Comparison of ENCODE assay signal across 1 cellular context in the genomic region with DNA sequence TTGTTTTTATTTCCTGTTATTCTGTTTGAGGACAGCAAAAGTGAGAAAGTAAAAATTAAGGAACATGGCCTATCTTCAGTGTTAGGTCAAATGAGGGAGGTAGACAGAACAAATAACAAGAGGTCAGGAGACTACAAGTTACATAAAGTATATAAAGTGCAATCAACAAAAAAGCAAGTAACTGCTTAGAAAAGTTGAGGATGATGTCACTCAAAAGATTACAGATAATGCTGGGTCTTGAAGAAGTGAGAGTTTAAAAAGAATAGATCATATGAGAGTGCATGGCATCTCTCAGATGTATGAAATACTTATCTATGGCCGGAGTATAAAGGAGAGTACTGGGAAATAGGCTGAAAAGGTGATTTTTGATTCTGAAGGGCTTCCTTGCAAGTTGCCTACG.
TF ChIP-seq lines count a peak whose summit lies in the region.

No MANE protein-coding gene starts in this region.

TF ChIP-seq in K562, 482 proteins besides CTCF, POLR2A, EP300 and RAD21 (continued from another document):
- TF ChIP-seq, protein P1, sequence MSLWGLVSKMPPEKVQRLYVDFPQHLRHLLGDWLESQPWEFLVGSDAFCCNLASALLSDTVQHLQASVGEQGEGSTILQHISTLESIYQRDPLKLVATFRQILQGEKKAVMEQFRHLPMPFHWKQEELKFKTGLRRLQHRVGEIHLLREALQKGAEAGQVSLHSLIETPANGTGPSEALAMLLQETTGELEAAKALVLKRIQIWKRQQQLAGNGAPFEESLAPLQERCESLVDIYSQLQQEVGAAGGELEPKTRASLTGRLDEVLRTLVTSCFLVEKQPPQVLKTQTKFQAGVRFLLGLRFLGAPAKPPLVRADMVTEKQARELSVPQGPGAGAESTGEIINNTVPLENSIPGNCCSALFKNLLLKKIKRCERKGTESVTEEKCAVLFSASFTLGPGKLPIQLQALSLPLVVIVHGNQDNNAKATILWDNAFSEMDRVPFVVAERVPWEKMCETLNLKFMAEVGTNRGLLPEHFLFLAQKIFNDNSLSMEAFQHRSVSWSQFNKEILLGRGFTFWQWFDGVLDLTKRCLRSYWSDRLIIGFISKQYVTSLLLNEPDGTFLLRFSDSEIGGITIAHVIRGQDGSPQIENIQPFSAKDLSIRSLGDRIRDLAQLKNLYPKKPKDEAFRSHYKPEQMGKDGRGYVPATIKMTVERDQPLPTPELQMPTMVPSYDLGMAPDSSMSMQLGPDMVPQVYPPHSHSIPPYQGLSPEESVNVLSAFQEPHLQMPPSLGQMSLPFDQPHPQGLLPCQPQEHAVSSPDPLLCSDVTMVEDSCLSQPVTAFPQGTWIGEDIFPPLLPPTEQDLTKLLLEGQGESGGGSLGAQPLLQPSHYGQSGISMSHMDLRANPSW (CRISPR knock-in tag; IDR thresholded peaks at IDR 0.05), result no peak
- TF ChIP-seq PML (IDR thresholded peaks at IDR 0.05; ENCODE audit: low read length) (no peak), KHSRP (IDR thresholded peaks at IDR 0.05) (no peak), ZNF347 (CRISPR knock-in tag; IDR thresholded peaks at IDR 0.05; ENCODE audit: low read depth) (no peak), ATF7 (IDR thresholded peaks at IDR 0.05) (peak; percentile 59)
- TF ChIP-seq, protein P2, sequence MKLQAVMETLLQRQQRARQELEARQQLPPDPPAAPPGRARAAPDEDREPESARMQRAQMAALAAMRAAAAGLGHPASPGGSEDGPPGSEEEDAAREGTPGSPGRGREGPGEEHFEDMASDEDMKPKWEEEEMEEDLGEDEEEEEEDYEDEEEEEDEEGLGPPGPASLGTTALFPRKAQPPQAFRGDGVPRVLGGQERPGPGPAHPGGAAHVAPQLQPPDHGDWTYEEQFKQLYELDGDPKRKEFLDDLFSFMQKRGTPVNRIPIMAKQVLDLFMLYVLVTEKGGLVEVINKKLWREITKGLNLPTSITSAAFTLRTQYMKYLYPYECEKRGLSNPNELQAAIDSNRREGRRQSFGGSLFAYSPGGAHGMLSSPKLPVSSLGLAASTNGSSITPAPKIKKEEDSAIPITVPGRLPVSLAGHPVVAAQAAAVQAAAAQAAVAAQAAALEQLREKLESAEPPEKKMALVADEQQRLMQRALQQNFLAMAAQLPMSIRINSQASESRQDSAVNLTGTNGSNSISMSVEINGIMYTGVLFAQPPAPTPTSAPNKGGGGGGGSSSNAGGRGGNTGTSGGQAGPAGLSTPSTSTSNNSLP (IDR thresholded peaks at IDR 0.05; ENCODE audit: borderline replicate concordance, low read depth, low read length), result no peak
- TF ChIP-seq, protein P3, sequence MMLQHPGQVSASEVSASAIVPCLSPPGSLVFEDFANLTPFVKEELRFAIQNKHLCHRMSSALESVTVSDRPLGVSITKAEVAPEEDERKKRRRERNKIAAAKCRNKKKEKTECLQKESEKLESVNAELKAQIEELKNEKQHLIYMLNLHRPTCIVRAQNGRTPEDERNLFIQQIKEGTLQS (IDR thresholded peaks at IDR 0.05), result peak; percentile 64
- TF ChIP-seq, protein P3 (CRISPR knock-in tag; conservative IDR thresholded peaks at IDR 0.05), result no peak
